In genomic region chr10:98910048-98910447, GRCh38 we compare ENCODE assay signal across 1 cellular context.
TF ChIP-seq lines count a peak whose summit lies in the region.

No MANE protein-coding gene starts in this region.

TF ChIP-seq in K562, 482 proteins besides CTCF, POLR2A, EP300 and RAD21 (continued from another document and continues in another):
- no peak for TF ChIP-seq ZBTB40 (IDR thresholded peaks at IDR 0.05)
- no peak for TF ChIP-seq ZBTB40 (CRISPR knock-in tag; IDR thresholded peaks at IDR 0.05)
- TF ChIP-seq CHD1 (IDR thresholded peaks at IDR 0.05; ENCODE audit: low read length) = no peak
- TF ChIP-seq CBX1 (IDR thresholded peaks at IDR 0.05; ENCODE audit: low read depth) = no peak
- TF ChIP-seq ILK (tag; IDR thresholded peaks at IDR 0.05; ENCODE audit: borderline replicate concordance, low read depth) = no peak
- TF ChIP-seq ZNF263 (CRISPR knock-in tag; IDR thresholded peaks at IDR 0.05; ENCODE audit: borderline replicate concordance) = no peak
- no peak for TF ChIP-seq SNRNP70 (optimal IDR thresholded peaks at IDR 0.05; ENCODE audit: low read depth, low read length)
- TF ChIP-seq TRIM28 (IDR thresholded peaks at IDR 0.05) = peak; percentile 76
- TF ChIP-seq BCL6 (CRISPR knock-in tag; IDR thresholded peaks at IDR 0.05) = no peak
- no peak for TF ChIP-seq ZNF589 (CRISPR knock-in tag; IDR thresholded peaks at IDR 0.05; ENCODE audit: low read depth)
- no peak for TF ChIP-seq ATF2 (CRISPR knock-in tag; IDR thresholded peaks at IDR 0.05)
- no peak for TF ChIP-seq TCF7 (IDR thresholded peaks at IDR 0.05; ENCODE audit: borderline replicate concordance)
- TF ChIP-seq ZNF449 (CRISPR knock-in tag; IDR thresholded peaks at IDR 0.05) = no peak
- TF ChIP-seq NFE2L1 (tag; IDR thresholded peaks at IDR 0.05; ENCODE audit: borderline replicate concordance, low read depth) = no peak
- TF ChIP-seq SAP30 (IDR thresholded peaks at IDR 0.05; ENCODE audit: borderline replicate concordance, insufficient read depth, low read depth, low read length, poor library complexity, severe bottlenecking) = no peak
- TF ChIP-seq DACH1 (IDR thresholded peaks at IDR 0.05; ENCODE audit: partially characterized antibody) = no peak
- no peak for TF ChIP-seq DDX20 (tag; IDR thresholded peaks at IDR 0.05; ENCODE audit: low read depth)
- peak in 1 of 2 experiments; percentile 26; a peak in 1 of 4 replicates for TF ChIP-seq ZNF318 (IDR thresholded peaks at IDR 0.05; ENCODE audit: borderline replicate concordance in 1 of 2, low read depth in 1 of 2)
- no peak for TF ChIP-seq CHCHD3 (CRISPR knock-in tag; IDR thresholded peaks at IDR 0.05)
- no peak for TF ChIP-seq PPARD (CRISPR knock-in tag; IDR thresholded peaks at IDR 0.05)
- no peak for TF ChIP-seq GABPB1 (CRISPR knock-in tag; IDR thresholded peaks at IDR 0.05)
- no peak for TF ChIP-seq SRSF9 (IDR thresholded peaks at IDR 0.05; ENCODE audit: borderline replicate concordance, low read depth, low read length)
- TF ChIP-seq ZNF184 (CRISPR knock-in tag; IDR thresholded peaks at IDR 0.05) = no peak
- no peak for TF ChIP-seq SRSF7 (optimal IDR thresholded peaks at IDR 0.05; ENCODE audit: low read depth, low read length)
- TF ChIP-seq ZNF507 (tag; conservative IDR thresholded peaks at IDR 0.05) = no peak
- TF ChIP-seq SNIP1 (IDR thresholded peaks at IDR 0.05; ENCODE audit: low read depth) = no peak
- TF ChIP-seq ADNP (tag; IDR thresholded peaks at IDR 0.05) = no peak
- TF ChIP-seq SUPT5H (IDR thresholded peaks at IDR 0.05) = no peak
- TF ChIP-seq BCOR (IDR thresholded peaks at IDR 0.05) = no peak
- no peak for TF ChIP-seq TBP (optimal IDR thresholded peaks at IDR 0.05; ENCODE audit: low read depth, low read length)
- TF ChIP-seq ZNF197 (CRISPR knock-in tag; IDR thresholded peaks at IDR 0.05; ENCODE audit: low read depth) = 0 out of 2 replicates have a peak, but pooled peaks have one; percentile 56
- TF ChIP-seq DMBX1 (CRISPR knock-in tag; IDR thresholded peaks at IDR 0.05; ENCODE audit: borderline replicate concordance) = no peak
- no peak for TF ChIP-seq CTCFL (IDR thresholded peaks at IDR 0.05; ENCODE audit: borderline replicate concordance, insufficient read depth, low read depth, low read length, poor library complexity, severe bottlenecking)
- TF ChIP-seq ZNF695 (CRISPR knock-in tag; IDR thresholded peaks at IDR 0.05) = no peak
- TF ChIP-seq SP1 (CRISPR knock-in tag; IDR thresholded peaks at IDR 0.05) = no peak; the same call in 1 of the 2 replicates
- TF ChIP-seq NCOA1 (IDR thresholded peaks at IDR 0.05; ENCODE audit: low read depth) = peak; percentile 88
- TF ChIP-seq MBD1 (CRISPR knock-in tag; IDR thresholded peaks at IDR 0.05) = no peak
- no peak for TF ChIP-seq ZNF75A (CRISPR knock-in tag; IDR thresholded peaks at IDR 0.05)
- no peak for TF ChIP-seq ZFP1 (CRISPR knock-in tag; IDR thresholded peaks at IDR 0.05)
- TF ChIP-seq NFRKB (IDR thresholded peaks at IDR 0.05; ENCODE audit: low read depth) = no peak
